9 cellular contexts compared by ENCODE assay signal in the genomic region with DNA sequence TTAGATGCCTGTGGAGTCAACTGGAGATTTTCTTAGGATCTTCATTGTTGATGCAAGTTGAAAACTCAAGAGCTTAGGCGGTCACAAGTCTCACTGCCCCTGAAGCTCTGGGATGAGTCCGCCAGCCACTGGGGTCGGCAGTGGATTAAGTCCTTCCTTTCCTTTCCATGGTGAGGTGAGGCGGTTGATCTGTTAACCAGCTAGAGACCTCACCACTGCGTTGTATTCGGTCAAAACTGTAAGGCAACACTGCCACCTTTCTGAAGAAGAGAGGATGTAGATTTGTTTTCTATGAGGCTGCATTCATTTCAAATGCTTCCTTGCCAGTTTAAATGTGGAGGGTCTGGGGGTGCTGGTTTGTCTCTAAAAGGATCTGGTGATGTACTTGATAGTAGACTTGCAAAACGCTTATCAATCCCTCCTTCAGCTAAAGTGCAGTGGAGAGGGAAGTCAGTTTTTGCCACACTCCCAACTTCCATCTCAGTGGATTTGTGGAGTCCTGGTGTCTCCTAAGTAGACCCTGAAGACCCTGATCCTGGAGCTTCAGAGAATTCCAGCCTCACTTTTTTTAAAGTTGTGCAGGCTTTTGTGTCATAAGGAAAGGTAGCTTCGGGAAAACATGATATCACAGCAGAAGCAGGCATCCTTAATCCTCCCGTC. TPM values are rescaled to one million over a fixed set of nuclear protein-coding genes. Genes with fewer than 3 reads are reported as not detected.
DNase-seq lines count a peak whose midpoint lies in the region; ATAC-seq, FAIRE-seq and TF ChIP-seq lines count a peak whose summit lies in the region.
"Had no signal": no experiment of that assay in that cellular context is flagged by ENCODE, and none has a peak within 500 bp of the region (broad histone marks: within the 10 kb centered on the region; RNA-seq: fewer than 3 reads in every experiment).

No MANE protein-coding gene starts in this region.

- peaks cover 3% of the 10 kb centered on the region for H3K9me3 Mint-ChIP-seq in stimulated activated effector memory CD8-positive, alpha-beta T cell treated with anti-CD3 and anti-CD28 coated beads, Interleukin-12 subunit alpha, Interleukin-12 subunit beta, amount 100 ng/mL, for 72 hours

- no peak for TF ChIP-seq POLR2A in transverse colon (IDR thresholded peaks at IDR 0.05)

- no peaks in the 10 kb centered on the region for H3K36me3 Mint-ChIP-seq in stimulated activated effector memory CD8-positive, alpha-beta T cell treated with anti-CD3 and anti-CD28 coated beads, Interleukin-12 subunit alpha, Interleukin-12 subunit beta, amount 100 ng/mL, for 72 hours

- no peak overlapping the region for H3K27ac ChIP-seq in keratinocyte (ENCODE audit: control insufficient read depth, insufficient read depth, low read length)
- peak overlapping the region; percentile 80 to 95 (median 88) for H3K27ac ChIP-seq in transverse colon

- no peaks in the 10 kb centered on the region for H3K4me1 Mint-ChIP-seq in stimulated activated effector memory CD8-positive, alpha-beta T cell treated with anti-CD3 and anti-CD28 coated beads, Interleukin-12 subunit alpha, Interleukin-12 subunit beta, amount 100 ng/mL, for 72 hours

- in situ Hi-C loops in transverse colon (cut with MboI; ENCODE audit: low pct_ligation_motif_present in 1 of 4, low pct_unique_long_range_greater_than_20kb in 1 of 4, low sequenced_read_pairs in 3 of 4): loop anchor here in 3 of 4 donors (10.0 to 25.0 kb wide), 3 partner anchors 405 to 430 kb away; no protein-coding TSS in a partner anchor

- no peak overlapping the region for H3K4me3 Mint-ChIP-seq in stimulated activated effector memory CD8-positive, alpha-beta T cell treated with anti-CD3 and anti-CD28 coated beads, Interleukin-12 subunit alpha, Interleukin-12 subunit beta, amount 100 ng/mL, for 72 hours

- WGBS in transverse colon (ENCODE audit: low coverage in 1 of 2), 2 donors: 24 to 37% methylated on average over 2 to 9 of the region's 9 CpGs

- no peak overlapping the region for H3K4me2 ChIP-seq in keratinocyte (ENCODE audit: control insufficient read depth, extremely low read depth, insufficient read depth, low read depth, low read length)

- DNase-seq in AG20443 (ENCODE audit: low spot score) (peak; percentile 70), HT-29 (ENCODE audit: low spot score) (peak; percentile 52), astrocyte of the hippocampus (ENCODE audit: low read depth, low spot score) (peak; percentile 74), keratinocyte (ENCODE audit: low read depth, low spot score) (no peak), transverse colon (peak; percentile 20), NCI-H128 (lab: John Stamatoyannopoulos, UW; ENCODE audit: unreplicated experiment) (no peak), COLO668 (lab: John Stamatoyannopoulos, UW; ENCODE audit: unreplicated experiment) (no peak)
- DNase-seq in stimulated activated effector memory CD8-positive, alpha-beta T cell treated with anti-CD3 and anti-CD28 coated beads, Interleukin-12 subunit alpha, Interleukin-12 subunit beta, amount 100 ng/mL, for 72 hours (ENCODE audit: low spot score in 2 of 2): no peak

- H3K9me3 ChIP-seq in keratinocyte (ENCODE audit: control insufficient read depth, low read depth, low read length) (no peaks in the 10 kb centered on the region), transverse colon (no peaks in the 10 kb centered on the region)

- no peak overlapping the region for H3K9ac ChIP-seq in keratinocyte (ENCODE audit: control insufficient read depth, extremely low read depth, insufficient read depth, low read length)

- H3K4me3 ChIP-seq in keratinocyte (ENCODE audit: control insufficient read depth in 2 of 3, extremely low read depth in 1 of 3, insufficient read depth in 2 of 3, low read depth in 1 of 3, low read length in 3 of 3) (no peak overlapping the region), transverse colon (peak overlapping the region; percentile 24 to 69 (median 50))

- H2AFZ ChIP-seq in keratinocyte (ENCODE audit: control insufficient read depth, low read length): no peak overlapping the region

- H3K27ac Mint-ChIP-seq in stimulated activated effector memory CD8-positive, alpha-beta T cell treated with anti-CD3 and anti-CD28 coated beads, Interleukin-12 subunit alpha, Interleukin-12 subunit beta, amount 100 ng/mL, for 72 hours: no peak overlapping the region

- TF ChIP-seq EP300 in transverse colon (IDR thresholded peaks at IDR 0.05; ENCODE audit: low read depth): no peak

- no peaks in the 10 kb centered on the region for H3K79me2 ChIP-seq in keratinocyte (ENCODE audit: control insufficient read depth, insufficient read depth, low read length)

- no peaks in the 10 kb centered on the region for H3K9me1 ChIP-seq in keratinocyte (ENCODE audit: control insufficient read depth, extremely low read depth, insufficient read depth, low read length)

- dilution Hi-C loops in keratinocyte (cut with MboI; ENCODE audit: extremely low pct_ligation_motif_present, low sequenced_read_pairs): no loop called here

- H3K27me3 ChIP-seq in keratinocyte (ENCODE audit: control insufficient read depth, extremely low read depth, insufficient read depth, low read length) (peaks cover 37% of the 10 kb centered on the region), transverse colon (peaks cover 38% of the 10 kb centered on the region)

- TF ChIP-seq CTCF in keratinocyte (optimal IDR thresholded peaks at IDR 0.05 in 1 of 3, IDR thresholded peaks at IDR 0.05 in 1 of 3, conservative IDR thresholded peaks at IDR 0.05 in 1 of 3; ENCODE audit: extremely low read depth in 1 of 3, insufficient read depth in 2 of 3, low read length in 3 of 3) (peak; percentile 54 to 69 (median 54)), transverse colon (IDR thresholded peaks at IDR 0.05) (peak; percentile 33 to 62 (median 39))

- peaks cover 7% of the 10 kb centered on the region for H3K4me1 ChIP-seq in keratinocyte (ENCODE audit: control insufficient read depth, extremely low read depth, insufficient read depth, low read length)
- H3K4me1 ChIP-seq in transverse colon: peaks cover 0 to 12% (median 5%) of the 10 kb centered on the region in 4 donors

- intact Hi-C loops in transverse colon (cut with DNase I; ENCODE audit: low total_unique reads): loop anchor here (5.0 to 10.0 kb wide), 4 partner anchors 120 to 483 kb away; no protein-coding TSS in a partner anchor

- no peak for ATAC-seq in stimulated activated effector memory CD8-positive, alpha-beta T cell treated with anti-CD3 and anti-CD28 coated beads, Interleukin-12 subunit alpha, Interleukin-12 subunit beta, amount 100 ng/mL, for 72 hours

- H4K20me1 ChIP-seq in keratinocyte (ENCODE audit: control insufficient read depth, extremely low read depth, insufficient read depth, low read length): no peaks in the 10 kb centered on the region

- FAIRE-seq in keratinocyte (lab: Jason Lieb, UNC): peak; percentile 81
- FAIRE-seq: colon had no signal

- H3K36me3 ChIP-seq in keratinocyte (ENCODE audit: control insufficient read depth in 2 of 2, extremely low read depth in 1 of 2, insufficient read depth in 2 of 2, low read length in 2 of 2) (no peaks in the 10 kb centered on the region), transverse colon (no peaks in the 10 kb centered on the region)

RNA-seq across cellular contexts. Expression of gene MYOCD, which starts 1.7 kb away (rescaled TPM):
- total RNA-seq in HT-29 (2014; rRNA removed; shearing (Covaris generic)): not detected in 2 replicates
- polyA plus RNA-seq in keratinocyte: not detected in 3 replicates
- polyA plus RNA-seq in keratinocyte (2011; ENCODE audit: low read depth): not detected
- polyA plus RNA-seq in keratinocyte (2011; cell fraction: cytosol; rRNA removed): not detected in 2 replicates
- polyA plus RNA-seq in keratinocyte (2011; cell fraction: nucleus; rRNA removed): not detected in 2 replicates
- not detected in 2 replicates for polyA plus RNA-seq in keratinocyte (2012; ENCODE audit: low replicate concordance)
- polyA minus RNA-seq in keratinocyte: not detected in 3 replicates
- not detected for polyA minus RNA-seq in keratinocyte (2011; cell fraction: cytosol; rRNA and poly(A)+ RNA removed)
- not detected in 2 replicates for polyA minus RNA-seq in keratinocyte (2011; cell fraction: nucleus; rRNA and poly(A)+ RNA removed)
- total RNA-seq in transverse colon: 10 to 100 TPM; 15.9 to 59.1 (median 35.0) TPM

Comparison
In these comparisons a context has a peak if more than half of its experiments do, and no peak if none do; other contexts are left out.
1. DNase-seq: peak in AG20443 (single experiment), HT-29 (single experiment), astrocyte of the hippocampus (single experiment) and transverse colon (single experiment); none in keratinocyte (single experiment), NCI-H128 (single experiment), stimulated activated effector memory CD8-positive, alpha-beta T cell treated with anti-CD3 and anti-CD28 coated beads, Interleukin-12 subunit alpha, Interleukin-12 subunit beta, amount 100 ng/mL, for 72 hours (0 of 2) and COLO668 (single experiment).
2. H3K4me3 ChIP-seq: peak in transverse colon (4 of 4); none in keratinocyte (0 of 3).
3. RNA of gene MYOCD, which starts 1.7 kb away (total RNA-seq): 15.9 to 59.1 TPM in transverse colon; not detected in HT-29; every median in the first group is over 10 times any median in the second.